In the genomic region with DNA sequence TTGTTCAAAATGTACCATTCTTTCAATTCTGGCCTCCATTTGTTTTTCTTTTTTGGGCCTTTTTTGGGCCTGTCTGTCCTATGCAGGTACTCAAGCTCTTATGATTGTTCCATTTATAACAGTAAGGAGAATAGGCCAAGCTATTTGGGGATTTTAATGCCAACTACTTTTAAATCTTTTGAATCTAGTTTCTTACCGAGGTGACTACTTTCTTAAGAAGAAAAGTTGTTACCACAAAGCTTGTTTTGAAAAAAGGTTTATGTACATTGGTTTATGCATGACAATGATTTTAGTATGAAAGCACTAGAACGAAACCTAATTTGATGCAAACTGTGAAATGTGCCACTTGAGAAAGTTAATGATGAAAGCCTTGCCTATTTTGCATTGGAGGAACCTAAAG, we compare ENCODE assay signal across 1 cellular context.
TF ChIP-seq lines count a peak whose summit lies in the region.

No MANE protein-coding gene starts in this region.

TF ChIP-seq in WTC11, 78 proteins besides CTCF, POLR2A, EP300 and RAD21 (continued from another document):
- no peak for TF ChIP-seq FOXJ3 (CRISPR knock-in tag; IDR thresholded peaks at IDR 0.05; ENCODE audit: borderline replicate concordance)
- no peak for TF ChIP-seq RELA (CRISPR knock-in tag; IDR thresholded peaks at IDR 0.05; ENCODE audit: borderline replicate concordance)
- TF ChIP-seq SOX15 (CRISPR knock-in tag; IDR thresholded peaks at IDR 0.05): no peak
